8 cellular contexts compared by ENCODE assay signal in the genomic region with DNA sequence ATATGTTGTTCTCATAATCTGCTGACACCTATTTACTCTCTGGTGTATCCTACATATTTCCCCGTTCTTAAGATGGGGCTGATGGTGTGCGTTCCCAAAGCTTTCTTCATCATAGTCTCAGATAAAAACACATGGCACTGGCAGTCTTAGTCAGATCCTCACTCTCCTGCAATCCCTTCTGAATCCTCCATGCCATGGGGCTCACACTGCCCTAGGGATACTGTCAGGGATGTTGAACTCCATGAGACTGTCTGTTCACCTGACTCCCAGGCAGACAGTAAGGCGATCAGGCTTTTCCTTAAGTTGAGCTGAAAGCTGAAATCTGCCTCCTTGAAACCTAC.
DNase-seq lines count a peak whose midpoint lies in the region; ATAC-seq, FAIRE-seq and TF ChIP-seq lines count a peak whose summit lies in the region.

No MANE protein-coding gene starts in this region.

- FAIRE-seq in K562 (lab: Jason Lieb, UNC), result no peak

- H4K20me1 ChIP-seq in K562 (replicated peaks; ENCODE audit: control insufficient read depth, insufficient read depth, low read length), result no peaks in the 10 kb centered on the region

- H3K36me3 Mint-ChIP-seq in natural killer cell treated with Interleukin-12 subunit alpha and Interleukin-12 subunit beta and Interleukin-15 and Interleukin-18, amount 100 ng/mL, for 72 hours, result no peaks in the 10 kb centered on the region

- peak overlapping the region; percentile 71 for H2AFZ ChIP-seq in K562 (ENCODE audit: low read depth, low read length)

- H3K27ac Mint-ChIP-seq in natural killer cell treated with Interleukin-12 subunit alpha and Interleukin-12 subunit beta and Interleukin-15 and Interleukin-18, amount 100 ng/mL, for 72 hours, result peak overlapping the region; percentile 74 to 94

- H3K4me3 Mint-ChIP-seq in natural killer cell treated with Interleukin-12 subunit alpha and Interleukin-12 subunit beta and Interleukin-15 and Interleukin-18, amount 100 ng/mL, for 72 hours, result peak overlapping the region; percentile 75

- TF ChIP-seq POLR2A in GM18505 (IDR thresholded peaks at IDR 0.05; ENCODE audit: borderline replicate concordance, extremely low read depth, insufficient read depth, insufficient read length) (no peak), K562 (conservative IDR thresholded peaks at IDR 0.05) (no peak)

- TF ChIP-seq CTCF in K562 (IDR thresholded peaks at IDR 0.05 in 2 of 3, conservative IDR thresholded peaks at IDR 0.05 in 1 of 3; ENCODE audit: insufficient read depth in 2 of 3, low read depth in 1 of 3, low read length in 3 of 3), result no peak

- POLR2A ChIA-PET in K562 (lab: Yijun Ruan, JAX), result interaction anchor here (0.6 to 1.0 kb wide), 4 partner anchors 12 to 88 kb away, joined by 3 to 4 read pairs (median 3); a partner anchor contains a TSS

- DNase-seq in K562 (ENCODE audit: extremely low read depth in 1 of 4, low spot score in 3 of 4) (no peak), NOMO-1 (lab: John Stamatoyannopoulos, UW; ENCODE audit: unreplicated experiment in 2 of 2) (no peak), H7 (no peak), NCI-H1105 treated with DMSO at 0.1 percent for 48 hours (lab: John Stamatoyannopoulos, UW) (no peak)
- DNase-seq in natural killer cell treated with Interleukin-12 subunit alpha and Interleukin-12 subunit beta and Interleukin-15 and Interleukin-18, amount 100 ng/mL, for 72 hours (ENCODE audit: low spot score), result no peak
- DNase-seq in stimulated activated CD4-positive, alpha-beta T cell treated with anti-CD3 and anti-CD28 coated beads, Interleukin-4, amount 100 ng/mL, for 24 hours, result no peak

- H3K9me3 ChIP-seq in K562 (replicated peaks; ENCODE audit: control insufficient read depth, insufficient read depth, low read depth, low read length), result no peaks in the 10 kb centered on the region

- intact Hi-C loops in K562 (cut with micrococcal nuclease), result no loop called here

- no peak overlapping the region for H3K4me3 ChIP-seq in K562
- H3K4me3 ChIP-seq in H7 (ENCODE audit: insufficient read depth, low read depth, low read length), result no peak overlapping the region

- in situ Hi-C loops in K562 (cut with MboI), result no loop called here

- H3K9me1 ChIP-seq in K562 (ENCODE audit: control insufficient read depth, insufficient read depth, low read length), result no peaks in the 10 kb centered on the region

- H3K27me3 Mint-ChIP-seq in natural killer cell treated with Interleukin-12 subunit alpha and Interleukin-12 subunit beta and Interleukin-15 and Interleukin-18, amount 100 ng/mL, for 72 hours, result no peaks in the 10 kb centered on the region

- H3K27ac ChIP-seq in K562 (ENCODE audit: extremely low read depth, low read depth, low read length), result peak overlapping the region; percentile 96

- ATAC-seq in GM18505 (IDR thresholded peaks at IDR 0.05; ENCODE audit: unreplicated experiment), result peak; percentile 9
- ATAC-seq in HG03139 (IDR thresholded peaks at IDR 0.05; ENCODE audit: unreplicated experiment), result peak; percentile 1
- peak; percentile 12 for ATAC-seq in K562
- peak in 1 of 2 donors; percentile 4 for ATAC-seq in natural killer cell treated with Interleukin-12 subunit alpha and Interleukin-12 subunit beta and Interleukin-15 and Interleukin-18, amount 100 ng/mL, for 72 hours

- H3K79me2 ChIP-seq in K562 (ENCODE audit: control insufficient read depth, insufficient read depth, low read length), result peaks cover 25% of the 10 kb centered on the region; the same call in 2 of the 3 replicates

- H3K9me3 Mint-ChIP-seq in natural killer cell treated with Interleukin-12 subunit alpha and Interleukin-12 subunit beta and Interleukin-15 and Interleukin-18, amount 100 ng/mL, for 72 hours, result no peaks in the 10 kb centered on the region

- H3K4me1 Mint-ChIP-seq in natural killer cell treated with Interleukin-12 subunit alpha and Interleukin-12 subunit beta and Interleukin-15 and Interleukin-18, amount 100 ng/mL, for 72 hours (ENCODE audit: low read depth in 2 of 2), result peaks cover 38% of the 10 kb centered on the region in 2 donors

- TF ChIP-seq EP300 in K562 (IDR thresholded peaks at IDR 0.05; ENCODE audit: low read length), result no peak

- H3K4me1 ChIP-seq in K562 (replicated peaks in 1 of 2; ENCODE audit: control insufficient read depth in 2 of 2, insufficient read depth in 2 of 2, low read length in 2 of 2), result peaks cover 11 to 38% of the 10 kb centered on the region in 2 experiments; a peak in 4 of 5 replicates

- no peaks in the 10 kb centered on the region for H3K27me3 ChIP-seq in K562 (ENCODE audit: control insufficient read depth in 2 of 2, insufficient read depth in 2 of 2, low read length in 2 of 2)
- no peaks in the 10 kb centered on the region for H3K27me3 ChIP-seq in H7 (ENCODE audit: control insufficient read depth, insufficient read depth, low read length)

- CTCF ChIA-PET in K562 (lab: Yijun Ruan, JAX; ENCODE audit: low intra/inter-chr PET ratio), result no interaction called here

- TF ChIP-seq RAD21 in K562 (CRISPR knock-in tag; conservative IDR thresholded peaks at IDR 0.05 in 1 of 2, IDR thresholded peaks at IDR 0.05 in 1 of 2), result no peak

- H3K4me2 ChIP-seq in K562 (ENCODE audit: insufficient read depth, low read length), result peak overlapping the region; percentile 74

- no peaks in the 10 kb centered on the region for H3K36me3 ChIP-seq in K562 (ENCODE audit: control insufficient read depth, insufficient read depth, low read length)
- no peaks in the 10 kb centered on the region for H3K36me3 ChIP-seq in H7 (replicated peaks; ENCODE audit: control insufficient read depth, insufficient read depth, low read length)

- 22% methylated on average over 3 of the region's 3 CpGs for WGBS in K562 (ENCODE audit: insufficient coverage, low coverage, missing lambda C conversion rate)

- peak overlapping the region in 1 of 2 experiments; percentile 66; a peak in 2 of 4 replicates for H3K9ac ChIP-seq in K562 (ENCODE audit: insufficient read depth in 1 of 2, low read depth in 2 of 2, low read length in 2 of 2)

- BruUV-seq in K562 (replicated peaks; lab: Mats Ljungman, UMichigan), result TSS peak; percentile 96

TF ChIP-seq in K562, 482 proteins besides CTCF, POLR2A, EP300 and RAD21:
- TF ChIP-seq, protein P1, sequence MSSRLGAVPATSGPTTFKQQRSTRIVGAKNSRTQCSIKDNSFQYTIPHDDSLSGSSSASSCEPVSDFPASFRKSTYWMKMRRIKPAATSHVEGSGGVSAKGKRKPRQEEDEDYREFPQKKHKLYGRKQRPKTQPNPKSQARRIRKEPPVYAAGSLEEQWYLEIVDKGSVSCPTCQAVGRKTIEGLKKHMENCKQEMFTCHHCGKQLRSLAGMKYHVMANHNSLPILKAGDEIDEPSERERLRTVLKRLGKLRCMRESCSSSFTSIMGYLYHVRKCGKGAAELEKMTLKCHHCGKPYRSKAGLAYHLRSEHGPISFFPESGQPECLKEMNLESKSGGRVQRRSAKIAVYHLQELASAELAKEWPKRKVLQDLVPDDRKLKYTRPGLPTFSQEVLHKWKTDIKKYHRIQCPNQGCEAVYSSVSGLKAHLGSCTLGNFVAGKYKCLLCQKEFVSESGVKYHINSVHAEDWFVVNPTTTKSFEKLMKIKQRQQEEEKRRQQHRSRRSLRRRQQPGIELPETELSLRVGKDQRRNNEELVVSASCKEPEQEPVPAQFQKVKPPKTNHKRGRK (tag; IDR thresholded peaks at IDR 0.05), result no peak
- peak; percentile 33 for TF ChIP-seq KDM5B (IDR thresholded peaks at IDR 0.05; ENCODE audit: insufficient replicate concordance, low read depth, low read length)
